In genomic region chr2:206361407-206362045, GRCh38 we compare ENCODE assay signal across 10 cellular contexts.
A peak's percentile ranks its signal among the peaks of the same experiment; 100 is the strongest.
DNase-seq lines count a peak whose midpoint lies in the region; ATAC-seq and TF ChIP-seq lines count a peak whose summit lies in the region.
"Had no signal": no experiment of that assay in that cellular context is flagged by ENCODE, and none has a peak within 500 bp of the region (broad histone marks: within the 10 kb centered on the region; RNA-seq: fewer than 3 reads in every experiment).

No MANE protein-coding gene starts in this region.

- no peaks in the 10 kb centered on the region for H3K27me3 ChIP-seq in right lobe of liver
- H3K27me3 ChIP-seq in BE2C: no peaks in the 10 kb centered on the region

- DNase-seq in GM10266 (ENCODE audit: extremely low spot score): peak; percentile 36
- DNase-seq in RKO (ENCODE audit: low spot score): peak; percentile 25
- DNase-seq in right lobe of liver: no peak
- DNase-seq in BE2C: no peak
- DNase-seq in Kasumi-1 (lab: John Stamatoyannopoulos, UW): no peak
- DNase-seq in dermis blood vessel endothelial cell: no peak
- DNase-seq: naive thymus-derived CD8-positive, alpha-beta T cell; NCI-H187 had no signal

- intact Hi-C loops in right lobe of liver (cut with DNase I): no loop called here

- no peak for TF ChIP-seq CTCF in GM10266 (IDR thresholded peaks at IDR 0.05; ENCODE audit: control insufficient read depth, insufficient read depth, low read depth, missing control alignments)
- no peak for TF ChIP-seq CTCF in right lobe of liver (IDR thresholded peaks at IDR 0.05)
- TF ChIP-seq CTCF in BE2C (IDR thresholded peaks at IDR 0.05; ENCODE audit: low read depth, low read length): no peak

- H3K4me1 ChIP-seq in right lobe of liver (no peaks in the 10 kb centered on the region), BE2C (no peaks in the 10 kb centered on the region)

- whole genome bisulfite sequencing in right lobe of liver (ENCODE audit: insufficient coverage, low coverage, low lambda C conversion rate, missing lambda C conversion rate): 80% methylated on average over 2 of the region's 2 CpGs

- ATAC-seq in GM18868 (IDR thresholded peaks at IDR 0.05; ENCODE audit: unreplicated experiment) (peak; percentile 99), HG02870 (IDR thresholded peaks at IDR 0.05; ENCODE audit: unreplicated experiment) (peak; percentile 94), right lobe of liver (no peak)
- ATAC-seq: naive thymus-derived CD8-positive, alpha-beta T cell had no signal

- H3K4me3 ChIP-seq in right lobe of liver (no peak overlapping the region), BE2C (ENCODE audit: low read depth, low read length) (no peak overlapping the region)

- H3K36me3 ChIP-seq in right lobe of liver (no peaks in the 10 kb centered on the region), BE2C (no peaks in the 10 kb centered on the region)

- no peak for TF ChIP-seq POLR2A in right lobe of liver (IDR thresholded peaks at IDR 0.05)

- H3K9me3 ChIP-seq in right lobe of liver: no peaks in the 10 kb centered on the region
- no peaks in the 10 kb centered on the region; the same call in 1 of the 2 replicates for H3K9me3 ChIP-seq in BE2C

- no peak overlapping the region for H3K27ac ChIP-seq in right lobe of liver

Comparison
In these comparisons a context has a peak if more than half of its experiments do, and no peak if none do; other contexts are left out.
1. DNase-seq: peak in GM10266 (single experiment) and RKO (single experiment); none in right lobe of liver (0 of 3), BE2C (single experiment), Kasumi-1 (0 of 2) and dermis blood vessel endothelial cell (single experiment).
2. ATAC-seq: peak in GM18868 (single experiment) and HG02870 (single experiment); none in right lobe of liver (0 of 4).